In the genomic region with DNA sequence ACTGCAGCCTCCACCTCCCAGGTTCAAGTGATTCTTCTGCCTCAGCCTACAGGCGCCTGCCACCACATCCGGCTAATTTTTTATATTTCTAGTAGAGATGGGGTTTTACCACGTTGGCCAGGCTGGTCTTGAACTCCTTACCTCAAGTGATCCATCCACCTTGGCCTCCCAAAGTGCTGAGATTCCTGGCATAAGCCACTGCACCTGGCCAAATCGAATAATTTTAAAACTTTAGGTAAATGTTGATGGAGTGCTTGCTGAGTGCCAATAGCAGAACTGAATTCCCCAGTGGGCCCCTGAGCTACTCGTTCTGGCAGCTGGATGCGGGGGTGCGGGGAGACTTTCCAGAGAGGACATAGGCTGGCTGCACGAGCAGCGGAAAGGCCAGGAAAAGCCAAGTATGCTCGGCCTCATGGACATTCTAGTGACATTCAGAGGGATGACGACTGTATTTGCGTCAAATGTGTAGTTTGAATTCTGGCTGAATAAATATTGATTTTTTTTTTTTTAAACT, we compare ENCODE assay signal across 10 cellular contexts. TPM values are rescaled to one million over a fixed set of nuclear protein-coding genes. Genes with fewer than 3 reads are reported as not detected.
DNase-seq lines count a peak whose midpoint lies in the region; ATAC-seq and TF ChIP-seq lines count a peak whose summit lies in the region.
"Had no signal": no experiment of that assay in that cellular context is flagged by ENCODE, and none has a peak within 500 bp of the region (broad histone marks: within the 10 kb centered on the region; RNA-seq: fewer than 3 reads in every experiment).

No MANE protein-coding gene starts in this region.

- H3K79me2 ChIP-seq in MM.1S (ENCODE audit: low read length) (peaks cover 74% of the 10 kb centered on the region), smooth muscle cell (ENCODE audit: low read depth) (no peaks in the 10 kb centered on the region)

- peaks cover 51% of the 10 kb centered on the region for H3K4me1 ChIP-seq in MM.1S (ENCODE audit: low read length)
- peaks cover 4% of the 10 kb centered on the region for H3K4me1 ChIP-seq in smooth muscle cell (ENCODE audit: low read depth)
- H3K4me1 ChIP-seq in SJCRH30: no peaks in the 10 kb centered on the region

- H3K9me3 ChIP-seq in MM.1S (replicated peaks; ENCODE audit: insufficient read depth, low read length) (no peaks in the 10 kb centered on the region), smooth muscle cell (replicated peaks; ENCODE audit: low read depth) (no peaks in the 10 kb centered on the region), SJCRH30 (replicated peaks) (no peaks in the 10 kb centered on the region)

- H3K9me2 ChIP-seq in MM.1S (replicated peaks; ENCODE audit: insufficient read depth, low read length): no peaks in the 10 kb centered on the region

- H3K27me3 Mint-ChIP-seq in activated naive CD4-positive, alpha-beta T cell treated with anti-CD3 and anti-CD28 coated beads, Interleukin-2, amount 10 ng/mL, durations not matched to agents 7 days and 5 days: no peaks in the 10 kb centered on the region

- H3F3A ChIP-seq in MM.1S (ENCODE audit: insufficient read depth, low read length) (peaks cover 52% of the 10 kb centered on the region), smooth muscle cell (ENCODE audit: low read depth) (no peaks in the 10 kb centered on the region)

- peak overlapping the region; percentile 94 for H3K9ac ChIP-seq in MM.1S (ENCODE audit: low read length)
- peak overlapping the region; percentile 63 for H3K9ac ChIP-seq in smooth muscle cell (ENCODE audit: low read depth)

- H3K27me3 ChIP-seq in MM.1S (replicated peaks; ENCODE audit: insufficient read depth, low read length) (no peaks in the 10 kb centered on the region), smooth muscle cell (ENCODE audit: low read depth) (no peaks in the 10 kb centered on the region), SJCRH30 (no peaks in the 10 kb centered on the region)

- TF ChIP-seq CTCF in MM.1S (IDR thresholded peaks at IDR 0.05; ENCODE audit: low read length): no peak
- no peak for TF ChIP-seq CTCF in smooth muscle cell (IDR thresholded peaks at IDR 0.05; ENCODE audit: borderline replicate concordance, insufficient read depth, poor library complexity, severe bottlenecking)

- DNase-seq in MM.1S (no peak), hepatic stellate cell (ENCODE audit: low spot score) (peak; percentile 28), smooth muscle cell (lab: John Stamatoyannopoulos, UW; ENCODE audit: unreplicated experiment) (no peak), SJCRH30 (no peak), HuH-7 (ENCODE audit: low spot score) (no peak)
- DNase-seq in activated naive CD4-positive, alpha-beta T cell treated with anti-CD3 and anti-CD28 coated beads, Interleukin-2, amount 10 ng/mL, durations not matched to agents 7 days and 5 days: no peak
- no peak for DNase-seq in stimulated activated CD4-positive, alpha-beta T cell treated with anti-CD3 and anti-CD28 coated beads, Interleukin-2, amount 100 ng/mL, for 48 hours
- DNase-seq: NCI-H2029 treated with DMSO at 0.1 percent for 48 hours had no signal

- peaks cover 48% of the 10 kb centered on the region for H3K36me3 Mint-ChIP-seq in activated naive CD4-positive, alpha-beta T cell treated with anti-CD3 and anti-CD28 coated beads, Interleukin-2, amount 10 ng/mL, durations not matched to agents 7 days and 5 days

- CTCF ChIA-PET in activated naive CD4-positive, alpha-beta T cell treated with anti-CD3 and anti-CD28 coated beads, Interleukin-2, amount 10 ng/mL, durations not matched to agents 7 days and 5 days (lab: Charles Lee): interaction anchor here (1.3 to 2.1 kb wide), 3 partner anchors 21 to 61 kb away, joined by 3 to 8 read pairs (median 7); partner anchors contain the start of gene AJM1

- WGBS in smooth muscle cell (ENCODE audit: low lambda C conversion rate): 92% methylated on average over 12 of the region's 12 CpGs

- no peak for ATAC-seq in HG03342 (IDR thresholded peaks at IDR 0.05; ENCODE audit: unreplicated experiment)

- peaks cover 40% of the 10 kb centered on the region for H3K4me1 Mint-ChIP-seq in activated naive CD4-positive, alpha-beta T cell treated with anti-CD3 and anti-CD28 coated beads, Interleukin-2, amount 10 ng/mL, durations not matched to agents 7 days and 5 days

- H3K27ac Mint-ChIP-seq in activated naive CD4-positive, alpha-beta T cell treated with anti-CD3 and anti-CD28 coated beads, Interleukin-2, amount 10 ng/mL, durations not matched to agents 7 days and 5 days: peak overlapping the region; percentile 96

- H3K4me2 ChIP-seq in MM.1S (ENCODE audit: low read depth, low read length): peak overlapping the region; percentile 80; the same call in 1 of the 2 replicates
- H3K4me2 ChIP-seq in smooth muscle cell: no peak overlapping the region

- H4K20me1 ChIP-seq in MM.1S (ENCODE audit: insufficient read depth, low read length): no peaks in the 10 kb centered on the region
- peaks cover 8% of the 10 kb centered on the region for H4K20me1 ChIP-seq in smooth muscle cell (ENCODE audit: low read depth)

- 0 out of 2 replicates have a peak overlapping the region, but pooled peaks have one; percentile 32 for H3K4me3 ChIP-seq in MM.1S (ENCODE audit: low read length)
- no peak overlapping the region for H3K4me3 ChIP-seq in smooth muscle cell
- no peak overlapping the region for H3K4me3 ChIP-seq in SJCRH30

- H3K9me3 Mint-ChIP-seq in activated naive CD4-positive, alpha-beta T cell treated with anti-CD3 and anti-CD28 coated beads, Interleukin-2, amount 10 ng/mL, durations not matched to agents 7 days and 5 days: no peaks in the 10 kb centered on the region

- peaks cover 3% of the 10 kb centered on the region for H3K36me3 ChIP-seq in MM.1S (replicated peaks; ENCODE audit: insufficient read depth, low read length)
- H3K36me3 ChIP-seq in smooth muscle cell (ENCODE audit: low read depth): no peaks in the 10 kb centered on the region
- H3K36me3 ChIP-seq in SJCRH30: peaks cover 67% of the 10 kb centered on the region

- H3K4me3 Mint-ChIP-seq in activated naive CD4-positive, alpha-beta T cell treated with anti-CD3 and anti-CD28 coated beads, Interleukin-2, amount 10 ng/mL, durations not matched to agents 7 days and 5 days: no peak overlapping the region

- H2AFZ ChIP-seq in MM.1S (ENCODE audit: low read length) (no peak overlapping the region), smooth muscle cell (ENCODE audit: low read depth) (no peak overlapping the region)

- H3K27ac ChIP-seq in MM.1S (ENCODE audit: low read length) (peak overlapping the region; percentile 99), smooth muscle cell (ENCODE audit: low read depth) (peak overlapping the region; percentile 88), SJCRH30 (no peak overlapping the region)

RNA-seq across cellular contexts. Expression of gene TRAF2, which starts 16.8 kb away (rescaled TPM):
- total RNA-seq in smooth muscle cell: 6.2 and 7.0 TPM in 2 replicates
- 15.9 and 18.0 TPM in 2 replicates for polyA plus RNA-seq in smooth muscle cell
- 19.5 and 23.6 TPM in 2 replicates for total RNA-seq in SJCRH30 (2014; rRNA removed; shearing (Covaris generic))

RNA-seq across cellular contexts. Expression of gene EDF1, which starts 37.0 kb away (rescaled TPM):
- total RNA-seq in smooth muscle cell: 304 and 306 TPM in 2 replicates
- 492 and 548 TPM in 2 replicates for polyA plus RNA-seq in smooth muscle cell
- total RNA-seq in SJCRH30 (2014; rRNA removed; shearing (Covaris generic)): 410 and 447 TPM in 2 replicates

RNA-seq across cellular contexts. Expression of gene FBXW5, which starts 41.4 kb away (rescaled TPM):
- total RNA-seq in smooth muscle cell: 70.5 and 103 TPM in 2 replicates
- polyA plus RNA-seq in smooth muscle cell: 105 and 109 TPM in 2 replicates
- 37.1 and 40.4 TPM in 2 replicates for total RNA-seq in SJCRH30 (2014; rRNA removed; shearing (Covaris generic))

RNA-seq across cellular contexts. Expression of gene C8G, which starts 41.9 kb away (rescaled TPM):
- not detected in 2 replicates for total RNA-seq in smooth muscle cell
- 1.4 TPM in 1 of 2 replicates, not detected in the other for polyA plus RNA-seq in smooth muscle cell
- not detected in 2 replicates for total RNA-seq in SJCRH30 (2014; rRNA removed; shearing (Covaris generic))
- total RNA-seq: temporal lobe had no signal

RNA-seq across cellular contexts. Expression of gene LCN12, which starts 49.0 kb away (rescaled TPM):
- total RNA-seq in smooth muscle cell: not detected in 2 replicates
- polyA plus RNA-seq in smooth muscle cell: not detected in 2 replicates
- not detected in 2 replicates for total RNA-seq in SJCRH30 (2014; rRNA removed; shearing (Covaris generic))
